In the genomic region with DNA sequence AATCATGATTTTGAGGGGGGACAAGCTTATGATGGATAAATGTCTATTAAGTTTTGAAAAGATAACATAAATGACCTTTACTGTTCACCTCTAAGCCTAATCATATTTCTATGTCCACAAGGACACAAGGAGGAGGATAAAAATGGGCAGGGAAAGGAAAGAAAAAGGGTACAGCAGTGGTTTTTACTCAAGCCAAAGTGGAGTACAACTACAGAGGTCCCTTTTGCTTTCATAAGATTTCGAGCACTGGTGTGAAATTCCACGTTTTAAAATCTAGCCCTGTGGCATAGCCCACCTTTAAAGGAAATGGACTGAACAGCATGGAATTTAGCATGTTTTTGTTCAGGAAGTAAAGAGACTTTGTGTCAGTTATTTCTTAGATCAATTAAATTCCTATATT, we compare ENCODE assay signal across 17 cellular contexts. TPM values are rescaled to one million over a fixed set of nuclear protein-coding genes. Genes with fewer than 3 reads are reported as not detected.
DNase-seq lines count a peak whose midpoint lies in the region; ATAC-seq and TF ChIP-seq lines count a peak whose summit lies in the region.
"Had no signal": no experiment of that assay in that cellular context is flagged by ENCODE, and none has a peak within 500 bp of the region (broad histone marks: within the 10 kb centered on the region; RNA-seq: fewer than 3 reads in every experiment).

No MANE protein-coding gene starts in this region.

- ATAC-seq in gastroesophageal sphincter, result no peak
- ATAC-seq: Right ventricle myocardium inferior had no signal

- H3K9me3 Mint-ChIP-seq in Caco-2 (ENCODE audit: unreplicated experiment), result no peaks in the 10 kb centered on the region

- peaks cover 47% of the 10 kb centered on the region for H3K4me1 Mint-ChIP-seq in Caco-2 (ENCODE audit: low read depth, unreplicated experiment)

- H3K36me3 ChIP-seq in Caco-2 (ENCODE audit: control insufficient read depth, insufficient read depth, low read length) (peaks cover 10% of the 10 kb centered on the region), ascending aorta (peaks cover 57 to 91% of the 10 kb centered on the region in 2 donors), gastroesophageal sphincter (peaks cover 7 to 87% of the 10 kb centered on the region in 2 donors), sigmoid colon (peaks cover 11 to 100% (median 52%) of the 10 kb centered on the region in 4 donors)

- H3K27ac ChIP-seq in ascending aorta (peak overlapping the region; percentile 4 to 47), gastroesophageal sphincter (peak overlapping the region; percentile 47 to 76 (median 69)), sigmoid colon (peak overlapping the region in 3 of 4 donors; percentile 53 to 64 (median 57))

- CTCF ChIA-PET in Caco-2 (lab: Charles Lee), result no interaction called here

- DNase-seq in Caco-2 (no peak), ascending aorta (ENCODE audit: low spot score in 2 of 2) (no peak), sigmoid colon (no peak), NCI-H1092 (lab: John Stamatoyannopoulos, UW) (no peak)
- DNase-seq in activated CD8-positive, alpha-beta memory T cell treated with anti-CD3 and anti-CD28 coated beads for 24 hours, result no peak
- DNase-seq in activated CD4-positive, CD25-positive, alpha-beta regulatory T cell (lab: John Stamatoyannopoulos, UW), result no peak
- DNase-seq: ACHN, AML-193, COR-L47, DMS153, NCI-H1105 treated with DMSO at 0.1 percent for 48 hours, NCI-H1694 treated with DMSO at 0.1 percent for 48 hours, NCI-H2107, NCI-H2227 treated with DMSO at 0.1 percent for 48 hours, NCI-H524 had no signal

- peak overlapping the region; percentile 82 for H3K27ac Mint-ChIP-seq in Caco-2 (ENCODE audit: unreplicated experiment)

- H3K4me3 Mint-ChIP-seq in Caco-2 (ENCODE audit: unreplicated experiment), result no peak overlapping the region

- TF ChIP-seq POLR2A in gastroesophageal sphincter (IDR thresholded peaks at IDR 0.05) (no peak), sigmoid colon (IDR thresholded peaks at IDR 0.05) (no peak)

- TF ChIP-seq EP300 in gastroesophageal sphincter (IDR thresholded peaks at IDR 0.05) (no peak), sigmoid colon (IDR thresholded peaks at IDR 0.05) (no peak)

- H3K27me3 Mint-ChIP-seq in Caco-2 (ENCODE audit: insufficient read depth, unreplicated experiment), result no peaks in the 10 kb centered on the region

- intact Hi-C loops in Caco-2 (cut with micrococcal nuclease; ENCODE audit: unreplicated experiment), result loop anchor here (1.0 kb wide), 1 partner anchor 268 kb away; no protein-coding TSS in a partner anchor
- intact Hi-C loops in ascending aorta (cut with DNase I), result no loop called here
- intact Hi-C loops in sigmoid colon (cut with DNase I), result no loop called here

- H3K4me3 ChIP-seq in Caco-2 (ENCODE audit: low read depth, low read length) (no peak overlapping the region), ascending aorta (no peak overlapping the region), gastroesophageal sphincter (no peak overlapping the region), sigmoid colon (no peak overlapping the region)

- no peaks in the 10 kb centered on the region for H3K27me3 ChIP-seq in Caco-2 (replicated peaks; ENCODE audit: control insufficient read depth, insufficient read depth, low read length)
- no peaks in the 10 kb centered on the region for H3K27me3 ChIP-seq in ascending aorta
- no peaks in the 10 kb centered on the region for H3K27me3 ChIP-seq in gastroesophageal sphincter
- no peaks in the 10 kb centered on the region for H3K27me3 ChIP-seq in sigmoid colon

- WGBS in gastroesophageal sphincter (ENCODE audit: low coverage in 1 of 2), 2 donors, result 9 to 31% methylated on average over 2 of the region's 2 CpGs
- WGBS in sigmoid colon, 2 donors, result 70 to 89% methylated on average over 2 of the region's 2 CpGs

- H3K4me1 ChIP-seq in Caco-2, result peaks cover 78% of the 10 kb centered on the region
- H3K4me1 ChIP-seq in ascending aorta, result peaks cover 9 to 18% of the 10 kb centered on the region in 2 donors
- H3K4me1 ChIP-seq in gastroesophageal sphincter, result peaks cover 0 to 79% (median 23%) of the 10 kb centered on the region in 3 donors
- peaks cover 0 to 69% (median 49%) of the 10 kb centered on the region in 4 donors for H3K4me1 ChIP-seq in sigmoid colon

- TF ChIP-seq CTCF in Caco-2 (IDR thresholded peaks at IDR 0.05; ENCODE audit: insufficient read depth in 1 of 2, low read depth in 1 of 2, low read length in 1 of 2, severe bottlenecking in 1 of 2, unreplicated experiment in 1 of 2), result no peak
- no peak for TF ChIP-seq CTCF in ascending aorta (IDR thresholded peaks at IDR 0.05)
- TF ChIP-seq CTCF in gastroesophageal sphincter (IDR thresholded peaks at IDR 0.05), result no peak
- no peak for TF ChIP-seq CTCF in sigmoid colon (IDR thresholded peaks at IDR 0.05)

- POLR2A ChIA-PET in Caco-2 (lab: Charles Lee), result no interaction called here

- no peaks in the 10 kb centered on the region for H3K9me3 ChIP-seq in Caco-2
- H3K9me3 ChIP-seq in ascending aorta, result no peaks in the 10 kb centered on the region
- H3K9me3 ChIP-seq in gastroesophageal sphincter, result no peaks in the 10 kb centered on the region
- H3K9me3 ChIP-seq in sigmoid colon, result no peaks in the 10 kb centered on the region

- no TSS peak for BruUV-seq in Caco-2 (replicated peaks; lab: Mats Ljungman, UMichigan)

- peaks cover 95% of the 10 kb centered on the region for H3K36me3 Mint-ChIP-seq in Caco-2 (ENCODE audit: insufficient read depth, unreplicated experiment)

RNA-seq across cellular contexts. Expression of gene FN1, which starts 19.2 kb away (rescaled TPM):
- 3,805 and 3,872 TPM in 2 replicates for total RNA-seq in Caco-2 (2022)
- 5,098 TPM for total RNA-seq in ascending aorta
- total RNA-seq in gastroesophageal sphincter, result 1,000 to 10,000 TPM; 1,699 to 4,986 (median 1,920) TPM
- total RNA-seq in sigmoid colon, result 1,000 to 10,000 TPM in 2 of 4 donors, 100 to 1,000 TPM in 2; 671 to 3,059 (median 1,333) TPM
- 100 to 1,000 TPM in 1 of 3 donors, 10 to 100 TPM in 2; 13.6 to 140 (median 28.2) TPM for polyA plus RNA-seq in sigmoid colon
